Comparison of ENCODE assay signal across 8 cellular contexts in genomic region chr1:2313651-2314296, GRCh38.
DNase-seq lines count a peak whose midpoint lies in the region; ATAC-seq and TF ChIP-seq lines count a peak whose summit lies in the region.

No MANE protein-coding gene starts in this region.

- H3K4me1 Mint-ChIP-seq in CD4-positive, CD25-positive, alpha-beta regulatory T cell, result peaks cover 0 to 20% (median 0%) of the 10 kb centered on the region in 4 donors

- no peak for TF ChIP-seq EP300 in SK-N-SH (IDR thresholded peaks at IDR 0.05; ENCODE audit: borderline replicate concordance in 1 of 2, low read depth in 1 of 2, low read length in 1 of 2)

- POLR2A ChIA-PET in SK-N-SH (lab: Yijun Ruan, JAX), result interaction anchor here (2.8 kb wide), 1 partner anchor 86 kb away, joined by 8 read pairs; no protein-coding TSS in a partner anchor

- no peaks in the 10 kb centered on the region for H3K9me3 Mint-ChIP-seq in CD4-positive, CD25-positive, alpha-beta regulatory T cell

- DNase-seq in CD4-positive, CD25-positive, alpha-beta regulatory T cell, result no peak
- DNase-seq in SK-N-SH (no peak), fibroblast of lung (ENCODE audit: low read depth in 2 of 2) (no peak), NK-92 (lab: John Stamatoyannopoulos, UW; ENCODE audit: unreplicated experiment) (no peak)

- no peak overlapping the region for H3K4me3 ChIP-seq in CD4-positive, CD25-positive, alpha-beta regulatory T cell (ENCODE audit: low read depth, low read length)
- H3K4me3 ChIP-seq in SK-N-SH (ENCODE audit: low read depth in 2 of 2, low read length in 1 of 2) (peak overlapping the region; percentile 50 to 51; a peak in 3 of 4 replicates), fibroblast of lung (replicated peaks in 1 of 4; ENCODE audit: control extremely low read depth in 1 of 4, insufficient read depth in 1 of 4, low read depth in 3 of 4, low read length in 4 of 4) (peak overlapping the region in 2 of 4 experiments; percentile 9 to 47), parathyroid adenoma (ENCODE audit: low read depth, low read length) (peak overlapping the region; percentile 9)

- H3K36me3 ChIP-seq in CD4-positive, CD25-positive, alpha-beta regulatory T cell (ENCODE audit: control insufficient read depth, insufficient read depth, low read length), result peaks cover 1% of the 10 kb centered on the region
- H3K36me3 ChIP-seq in SK-N-SH (replicated peaks in 1 of 2; ENCODE audit: control insufficient read depth in 1 of 2, insufficient read depth in 2 of 2, low read length in 1 of 2), result peaks cover 0 to 4% of the 10 kb centered on the region in 2 experiments
- peaks cover under 1% of the 10 kb centered on the region for H3K36me3 ChIP-seq in fibroblast of lung (ENCODE audit: control insufficient read depth, insufficient read depth, low read length)
- no peaks in the 10 kb centered on the region for H3K36me3 ChIP-seq in parathyroid adenoma (ENCODE audit: control insufficient read depth, insufficient read depth, low read length)

- no peak for TF ChIP-seq RAD21 in SK-N-SH (IDR thresholded peaks at IDR 0.05; ENCODE audit: low read length)

- H3K27ac ChIP-seq in CD4-positive, CD25-positive, alpha-beta regulatory T cell (ENCODE audit: insufficient read depth, low read length, poor library complexity, severe bottlenecking), result peak overlapping the region; percentile 83
- H3K27ac ChIP-seq in SK-N-SH (ENCODE audit: low read depth in 2 of 2, low read length in 1 of 2) (peak overlapping the region; percentile 32 to 83; a peak in 3 of 4 replicates), fibroblast of lung (ENCODE audit: insufficient read depth, low read length) (peak overlapping the region; percentile 54), parathyroid adenoma (peak overlapping the region; percentile 44)

- H3K79me2 ChIP-seq in SK-N-SH (ENCODE audit: insufficient read depth) (no peaks in the 10 kb centered on the region), fibroblast of lung (ENCODE audit: control insufficient read depth, insufficient read depth, low read length) (no peaks in the 10 kb centered on the region), parathyroid adenoma (no peaks in the 10 kb centered on the region)

- H3K9ac ChIP-seq in SK-N-SH (peak overlapping the region; percentile 58; the same call in 1 of the 2 replicates), fibroblast of lung (ENCODE audit: insufficient read depth, low read length) (peak overlapping the region; percentile 64), parathyroid adenoma (no peak overlapping the region)

- no peaks in the 10 kb centered on the region for H3K36me3 Mint-ChIP-seq in CD4-positive, CD25-positive, alpha-beta regulatory T cell

- H2AFZ ChIP-seq in SK-N-SH (ENCODE audit: low read depth), result no peak overlapping the region
- no peak overlapping the region for H2AFZ ChIP-seq in fibroblast of lung (ENCODE audit: low read length)
- H2AFZ ChIP-seq in parathyroid adenoma, result no peak overlapping the region

- peak overlapping the region in 3 of 4 donors; percentile 43 to 80 (median 46) for H3K4me3 Mint-ChIP-seq in CD4-positive, CD25-positive, alpha-beta regulatory T cell

- H3K27me3 Mint-ChIP-seq in CD4-positive, CD25-positive, alpha-beta regulatory T cell, result no peaks in the 10 kb centered on the region

- H4K20me1 ChIP-seq in SK-N-SH (ENCODE audit: insufficient read depth), result no peaks in the 10 kb centered on the region
- no peaks in the 10 kb centered on the region for H4K20me1 ChIP-seq in fibroblast of lung (ENCODE audit: control insufficient read depth, extremely low read depth, insufficient read depth, low read length)

- ATAC-seq in CD4-positive, CD25-positive, alpha-beta regulatory T cell (ENCODE audit: low read depth in 2 of 2), result no peak
- ATAC-seq in GM21367 (IDR thresholded peaks at IDR 0.05; ENCODE audit: unreplicated experiment) (no peak), GM18520 (IDR thresholded peaks at IDR 0.05; ENCODE audit: unreplicated experiment) (no peak), HG03571 (IDR thresholded peaks at IDR 0.05; ENCODE audit: unreplicated experiment) (no peak)

- peak overlapping the region; percentile 76 for H3K4me2 ChIP-seq in SK-N-SH
- no peak overlapping the region for H3K4me2 ChIP-seq in fibroblast of lung (ENCODE audit: extremely low read depth, insufficient read depth, low read length)
- peak overlapping the region; percentile 52 for H3K4me2 ChIP-seq in parathyroid adenoma (ENCODE audit: low read length)

- 74% methylated on average over 8 of the region's 20 CpGs for WGBS in SK-N-SH (ENCODE audit: low lambda C conversion rate)

- H3K27ac Mint-ChIP-seq in CD4-positive, CD25-positive, alpha-beta regulatory T cell, result peak overlapping the region in 1 of 3 donors; percentile 79

- H3K27me3 ChIP-seq in CD4-positive, CD25-positive, alpha-beta regulatory T cell (ENCODE audit: control insufficient read depth, insufficient read depth, low read length), result no peaks in the 10 kb centered on the region
- H3K27me3 ChIP-seq in SK-N-SH (ENCODE audit: insufficient read depth) (no peaks in the 10 kb centered on the region), fibroblast of lung (ENCODE audit: control insufficient read depth, insufficient read depth, low read length) (no peaks in the 10 kb centered on the region), parathyroid adenoma (ENCODE audit: control insufficient read depth, insufficient read depth, low read length) (no peaks in the 10 kb centered on the region)

- no peaks in the 10 kb centered on the region for H3K9me2 ChIP-seq in SK-N-SH

- CTCF ChIA-PET in SK-N-SH (lab: Yijun Ruan, JAX), result interaction anchor here (1.0 to 5.4 kb wide), 11 partner anchors 12 to 118 kb away, joined by 3 to 34 read pairs (median 4); partner anchors contain the start of gene FAAP20

- H3K9me3 ChIP-seq in CD4-positive, CD25-positive, alpha-beta regulatory T cell (ENCODE audit: control insufficient read depth in 2 of 2, low read length in 2 of 2), result no peaks in the 10 kb centered on the region
- no peaks in the 10 kb centered on the region for H3K9me3 ChIP-seq in SK-N-SH
- H3K9me3 ChIP-seq in fibroblast of lung (ENCODE audit: control insufficient read depth, insufficient read depth, low read depth, low read length), result no peaks in the 10 kb centered on the region
- H3K9me3 ChIP-seq in parathyroid adenoma (ENCODE audit: control insufficient read depth, low read length), result no peaks in the 10 kb centered on the region

- no peaks in the 10 kb centered on the region for H3F3A ChIP-seq in SK-N-SH (replicated peaks; ENCODE audit: insufficient read depth)

- TF ChIP-seq CTCF in SK-N-SH (IDR thresholded peaks at IDR 0.05) (no peak), fibroblast of lung (conservative IDR thresholded peaks at IDR 0.05 in 1 of 2, IDR thresholded peaks at IDR 0.05 in 1 of 2; ENCODE audit: low read depth in 1 of 2, low read length in 2 of 2) (no peak), parathyroid adenoma (IDR thresholded peaks at IDR 0.05) (no peak)

- H3K4me1 ChIP-seq in CD4-positive, CD25-positive, alpha-beta regulatory T cell (ENCODE audit: control insufficient read depth, insufficient read depth, low read length, poor library complexity, severe bottlenecking), result peaks cover 46% of the 10 kb centered on the region
- H3K4me1 ChIP-seq in SK-N-SH (ENCODE audit: control insufficient read depth in 1 of 2, insufficient read depth in 2 of 2, low read depth in 1 of 2, low read length in 1 of 2), result peaks cover 0 to 49% of the 10 kb centered on the region in 2 experiments; a peak in 1 of 4 replicates
- H3K4me1 ChIP-seq in fibroblast of lung (ENCODE audit: control insufficient read depth, extremely low read depth, insufficient read depth, low read length), result peaks cover 15% of the 10 kb centered on the region
- H3K4me1 ChIP-seq in parathyroid adenoma, result no peaks in the 10 kb centered on the region

TF ChIP-seq in SK-N-SH, 30 proteins besides CTCF, POLR2A, EP300 and RAD21 (continues in another document):
- no peak for TF ChIP-seq PBX3 (IDR thresholded peaks at IDR 0.05)
- no peak for TF ChIP-seq RCOR1 (IDR thresholded peaks at IDR 0.05; ENCODE audit: low read length)
- no peak for TF ChIP-seq ELF1 (IDR thresholded peaks at IDR 0.05)
- no peak for TF ChIP-seq RXRA (IDR thresholded peaks at IDR 0.05; ENCODE audit: borderline replicate concordance, low read depth)
- TF ChIP-seq TAF1 (IDR thresholded peaks at IDR 0.05; ENCODE audit: borderline replicate concordance, low read depth, low read length), result no peak
- TF ChIP-seq CHD2 (IDR thresholded peaks at IDR 0.05; ENCODE audit: low read length, partially characterized antibody), result no peak
- TF ChIP-seq USF1 (IDR thresholded peaks at IDR 0.05; ENCODE audit: borderline replicate concordance, low read depth), result no peak
